Comparison of ENCODE assay signal across 8 cellular contexts in genomic region chrX:152635941-152636340, GRCh38. TPM values are rescaled to one million over a fixed set of nuclear protein-coding genes. Genes with fewer than 3 reads are reported as not detected.
DNase-seq lines count a peak whose midpoint lies in the region; ATAC-seq, FAIRE-seq and TF ChIP-seq lines count a peak whose summit lies in the region.

No MANE protein-coding gene starts in this region.

- TF ChIP-seq CTCF in AG09319 (IDR thresholded peaks at IDR 0.05; ENCODE audit: low read depth, low read length) (peak; percentile 63), astrocyte (IDR thresholded peaks at IDR 0.05; ENCODE audit: insufficient read depth, low read depth, low read length) (peak; percentile 54)

- H3K36me3 Mint-ChIP-seq in astrocyte (ENCODE audit: low read depth, unreplicated experiment) = no peaks in the 10 kb centered on the region

- FAIRE-seq in astrocyte (lab: Jason Lieb, UNC) = no peak

- DNase-seq in AG09319 (ENCODE audit: extremely low read depth, low read depth) (peak; percentile 31), NCI-H1694 (lab: John Stamatoyannopoulos, UW) (peak; percentile 71), astrocyte (ENCODE audit: low read depth) (peak; percentile 44), left colon (peak in 1 of 2 donors; percentile 25)
- DNase-seq in NK-92 treated with Interleukin-12 subunit alpha and Interleukin-12 subunit beta, amount 100 ng/mL, for 24 hours (lab: John Stamatoyannopoulos, UW) = no peak

- H3K4me1 Mint-ChIP-seq in astrocyte (ENCODE audit: low read depth, unreplicated experiment) = no peaks in the 10 kb centered on the region

- no peak overlapping the region for H3K27ac Mint-ChIP-seq in astrocyte (ENCODE audit: unreplicated experiment)

- H3K27ac ChIP-seq in astrocyte (ENCODE audit: low read depth, low read length) = no peak overlapping the region

- no peak overlapping the region for H2AFZ ChIP-seq in astrocyte (ENCODE audit: low read depth, low read length)

- no peak overlapping the region for H3K4me3 ChIP-seq in astrocyte (ENCODE audit: insufficient read depth, low read depth, low read length)

- intact Hi-C loops in left colon (cut with DNase I, micrococcal nuclease) = no loop called here

- H3K9me3 Mint-ChIP-seq in astrocyte (ENCODE audit: unreplicated experiment) = no peaks in the 10 kb centered on the region

- no peak overlapping the region for H3K4me3 Mint-ChIP-seq in astrocyte (ENCODE audit: unreplicated experiment)

- no peaks in the 10 kb centered on the region for H3K4me1 ChIP-seq in astrocyte (ENCODE audit: insufficient read depth, low read length)

- H3K9ac ChIP-seq in astrocyte (ENCODE audit: low read length) = no peak overlapping the region

- H3K36me3 ChIP-seq in astrocyte (ENCODE audit: insufficient read depth, low read length) = no peaks in the 10 kb centered on the region

- H3K9me3 ChIP-seq in astrocyte (ENCODE audit: insufficient read depth, low read depth, low read length) = no peaks in the 10 kb centered on the region

- no peak overlapping the region for H3K4me2 ChIP-seq in astrocyte (ENCODE audit: low read length)

- ATAC-seq in GM18502 (IDR thresholded peaks at IDR 0.05; ENCODE audit: poor library complexity, unreplicated experiment) (peak; percentile 46), left colon (peak; percentile 58), HG02870 (IDR thresholded peaks at IDR 0.05; ENCODE audit: unreplicated experiment) (no peak), HG03520 (IDR thresholded peaks at IDR 0.05; ENCODE audit: unreplicated experiment) (no peak)

- no peaks in the 10 kb centered on the region for H4K20me1 ChIP-seq in astrocyte (ENCODE audit: insufficient read depth, low read length)

- no peaks in the 10 kb centered on the region for H3K79me2 ChIP-seq in astrocyte (ENCODE audit: insufficient read depth, low read length)

- no peaks in the 10 kb centered on the region for H3K27me3 ChIP-seq in astrocyte (ENCODE audit: insufficient read depth, low read length)

- H3K27me3 Mint-ChIP-seq in astrocyte (ENCODE audit: low read depth, unreplicated experiment) = peaks cover 18% of the 10 kb centered on the region

RNA-seq across cellular contexts. Expression of gene GABRQ, which starts 1.8 kb away (rescaled TPM):
- total RNA-seq in astrocyte = 0.41 and 0.43 TPM in 2 replicates
- total RNA-seq in left colon = under 1 TPM in 1 of 2 donors, not detected in 1; 0.03 TPM

Comparison
In these comparisons a context has a peak if more than half of its experiments do, and no peak if none do; other contexts are left out.
1. ATAC-seq: peak in GM18502 (single experiment) and left colon (single experiment); none in HG02870 (single experiment) and HG03520 (single experiment).